In genomic region chr15:67110400-67110799, GRCh38 we compare ENCODE assay signal across 9 cellular contexts. TPM values are rescaled to one million over a fixed set of nuclear protein-coding genes. Genes with fewer than 3 reads are reported as not detected.
DNase-seq lines count a peak whose midpoint lies in the region; ATAC-seq and TF ChIP-seq lines count a peak whose summit lies in the region.
"Had no signal": no experiment of that assay in that cellular context is flagged by ENCODE, and none has a peak within 500 bp of the region (broad histone marks: within the 10 kb centered on the region; RNA-seq: fewer than 3 reads in every experiment).

No MANE protein-coding gene starts in this region.

- CTCF ChIA-PET in activated naive CD4-positive, alpha-beta T cell treated with anti-CD3 and anti-CD28 coated beads, Interleukin-2, amount 10 ng/mL, durations not matched to agents 7 days and 5 days (lab: Charles Lee) = interaction anchor here (0.8 kb wide), 2 partner anchors 14 to 25 kb away, joined by 4 read pairs; no protein-coding TSS in a partner anchor
- CTCF ChIA-PET in activated naive CD4-positive, alpha-beta T cell treated with anti-CD3 and anti-CD28 coated beads for 36 hours (lab: Charles Lee) = interaction anchor here (0.6 to 1.5 kb wide), 2 partner anchors 41 to 168 kb away, joined by 3 read pairs; no protein-coding TSS in a partner anchor

- no peaks in the 10 kb centered on the region for H3K27me3 Mint-ChIP-seq in activated naive CD4-positive, alpha-beta T cell treated with anti-CD3 and anti-CD28 coated beads, Interleukin-2, amount 10 ng/mL, durations not matched to agents 7 days and 5 days
- H3K27me3 Mint-ChIP-seq in activated naive CD4-positive, alpha-beta T cell treated with anti-CD3 and anti-CD28 coated beads for 36 hours (ENCODE audit: low read depth) = no peaks in the 10 kb centered on the region

- TF ChIP-seq CTCF in esophagus muscularis mucosa (IDR thresholded peaks at IDR 0.05) (no peak), thyroid gland (IDR thresholded peaks at IDR 0.05) (no peak)

- H3K4me3 ChIP-seq in esophagus muscularis mucosa (no peak overlapping the region), thyroid gland (replicated peaks in 1 of 3) (no peak overlapping the region)

- TF ChIP-seq POLR2A in esophagus muscularis mucosa (IDR thresholded peaks at IDR 0.05; ENCODE audit: low read depth) = no peak
- no peak for TF ChIP-seq POLR2A in thyroid gland (IDR thresholded peaks at IDR 0.05)

- peaks cover 13% of the 10 kb centered on the region for H3K9me3 Mint-ChIP-seq in activated naive CD4-positive, alpha-beta T cell treated with anti-CD3 and anti-CD28 coated beads, Interleukin-2, amount 10 ng/mL, durations not matched to agents 7 days and 5 days
- H3K9me3 Mint-ChIP-seq in activated naive CD4-positive, alpha-beta T cell treated with anti-CD3 and anti-CD28 coated beads for 36 hours = peaks cover 6% of the 10 kb centered on the region

- H3K27ac Mint-ChIP-seq in activated naive CD4-positive, alpha-beta T cell treated with anti-CD3 and anti-CD28 coated beads, Interleukin-2, amount 10 ng/mL, durations not matched to agents 7 days and 5 days = peak overlapping the region; percentile 69
- no peak overlapping the region for H3K27ac Mint-ChIP-seq in activated naive CD4-positive, alpha-beta T cell treated with anti-CD3 and anti-CD28 coated beads for 36 hours

- peaks cover 55 to 79% (median 72%) of the 10 kb centered on the region in 4 donors for H3K4me1 ChIP-seq in esophagus muscularis mucosa
- H3K4me1 ChIP-seq in thyroid gland = peaks cover 67 to 75% of the 10 kb centered on the region in 2 donors

- H3K27me3 ChIP-seq in esophagus muscularis mucosa (no peaks in the 10 kb centered on the region), thyroid gland (no peaks in the 10 kb centered on the region)

- H3K4me3 Mint-ChIP-seq in activated naive CD4-positive, alpha-beta T cell treated with anti-CD3 and anti-CD28 coated beads, Interleukin-2, amount 10 ng/mL, durations not matched to agents 7 days and 5 days = no peak overlapping the region
- no peak overlapping the region for H3K4me3 Mint-ChIP-seq in activated naive CD4-positive, alpha-beta T cell treated with anti-CD3 and anti-CD28 coated beads for 36 hours

- peak overlapping the region in 3 of 4 donors; percentile 46 to 88 (median 57) for H3K27ac ChIP-seq in esophagus muscularis mucosa (replicated peaks in 1 of 4)
- peak overlapping the region; percentile 63 to 77 (median 66) for H3K27ac ChIP-seq in thyroid gland
- H3K27ac ChIP-seq in caudate nucleus (ENCODE audit: low read depth, low read length) = no peak overlapping the region

- peaks cover 68% of the 10 kb centered on the region for H3K4me1 Mint-ChIP-seq in activated naive CD4-positive, alpha-beta T cell treated with anti-CD3 and anti-CD28 coated beads, Interleukin-2, amount 10 ng/mL, durations not matched to agents 7 days and 5 days
- peaks cover 61% of the 10 kb centered on the region for H3K4me1 Mint-ChIP-seq in activated naive CD4-positive, alpha-beta T cell treated with anti-CD3 and anti-CD28 coated beads for 36 hours (ENCODE audit: low read depth)

- TF ChIP-seq EP300 in esophagus muscularis mucosa (IDR thresholded peaks at IDR 0.05) = no peak

- ATAC-seq in HG03520 (IDR thresholded peaks at IDR 0.05; ENCODE audit: unreplicated experiment) = peak; percentile 44

- H3K36me3 ChIP-seq in esophagus muscularis mucosa (no peaks in the 10 kb centered on the region), thyroid gland (no peaks in the 10 kb centered on the region)

- intact Hi-C loops in activated naive CD4-positive, alpha-beta T cell treated with anti-CD3 and anti-CD28 coated beads for 36 hours (cut with micrococcal nuclease) = no loop called here
- intact Hi-C loops in esophagus muscularis mucosa (cut with DNase I) = no loop called here
- intact Hi-C loops in thyroid gland (cut with DNase I) = no loop called here

- H3K36me3 Mint-ChIP-seq in activated naive CD4-positive, alpha-beta T cell treated with anti-CD3 and anti-CD28 coated beads, Interleukin-2, amount 10 ng/mL, durations not matched to agents 7 days and 5 days = peaks cover 64% of the 10 kb centered on the region
- peaks cover 3% of the 10 kb centered on the region for H3K36me3 Mint-ChIP-seq in activated naive CD4-positive, alpha-beta T cell treated with anti-CD3 and anti-CD28 coated beads for 36 hours (ENCODE audit: low read depth)

- H3K9me3 ChIP-seq in esophagus muscularis mucosa (no peaks in the 10 kb centered on the region), thyroid gland (no peaks in the 10 kb centered on the region)

- no peak for DNase-seq in activated naive CD4-positive, alpha-beta T cell treated with anti-CD3 and anti-CD28 coated beads, Interleukin-2, amount 10 ng/mL, durations not matched to agents 7 days and 5 days
- no peak for DNase-seq in activated naive CD4-positive, alpha-beta T cell treated with anti-CD3 and anti-CD28 coated beads for 36 hours
- DNase-seq in esophagus muscularis mucosa (ENCODE audit: extremely low spot score) = no peak
- peak; percentile 57 to 61 for DNase-seq in thyroid gland
- DNase-seq in caudate nucleus (lab: John Stamatoyannopoulos, UW) = no peak
- no peak for DNase-seq in NCI-H2107 (lab: John Stamatoyannopoulos, UW)
- DNase-seq in NCI-H2171 treated with DMSO at 0.1 percent for 48 hours (lab: John Stamatoyannopoulos, UW) = no peak
- DNase-seq: NCI-H2029 treated with DMSO at 0.1 percent for 48 hours had no signal

- WGBS in esophagus muscularis mucosa = 86% methylated on average over 4 of the region's 4 CpGs
- WGBS in thyroid gland, 2 donors = 50 to 62% methylated on average over 4 of the region's 4 CpGs

RNA-seq across cellular contexts. Expression of gene SMAD3, which starts 45.0 kb away (rescaled TPM):
- total RNA-seq in activated naive CD4-positive, alpha-beta T cell treated with anti-CD3 and anti-CD28 coated beads for 36 hours = 10 to 100 TPM; 35.1 to 39.2 TPM
- total RNA-seq in esophagus muscularis mucosa (10 to 100 TPM; 21.2 to 32.3 (median 24.2) TPM), thyroid gland (10 to 100 TPM; 33.6 to 66.5 (median 47.3) TPM)

Comparison
In these comparisons a context has a peak if more than half of its experiments do, and no peak if none do; other contexts are left out.
1. DNase-seq: peak in thyroid gland (2 of 2); none in activated naive CD4-positive, alpha-beta T cell treated with anti-CD3 and anti-CD28 coated beads, Interleukin-2, amount 10 ng/mL, durations not matched to agents 7 days and 5 days (single experiment), activated naive CD4-positive, alpha-beta T cell treated with anti-CD3 and anti-CD28 coated beads for 36 hours (single experiment), esophagus muscularis mucosa (single experiment), caudate nucleus (0 of 61), NCI-H2107 (single experiment) and NCI-H2171 treated with DMSO at 0.1 percent for 48 hours (single experiment).